Comparison of ENCODE assay signal across 8 cellular contexts in the genomic region with DNA sequence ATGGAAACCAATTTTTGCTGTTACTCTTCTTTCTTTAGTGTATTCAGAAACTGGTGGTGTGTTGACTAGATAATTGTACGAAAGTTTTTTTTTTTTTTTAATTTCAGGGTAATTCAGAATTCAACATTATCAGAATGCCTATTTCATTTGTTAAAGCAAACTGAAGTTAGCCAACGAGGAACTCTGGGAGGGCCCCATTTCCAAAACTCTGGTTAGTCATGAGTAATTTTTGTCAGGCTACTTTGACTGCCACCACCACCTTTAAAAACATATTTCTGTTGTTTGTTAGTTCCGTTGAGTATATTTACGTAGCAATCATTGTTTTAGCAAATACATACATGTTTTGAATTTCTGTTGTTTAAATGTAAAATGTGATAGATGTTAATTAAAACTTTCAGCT. TPM values are rescaled to one million over a fixed set of nuclear protein-coding genes. Genes with fewer than 3 reads are reported as not detected.
DNase-seq lines count a peak whose midpoint lies in the region; ATAC-seq and TF ChIP-seq lines count a peak whose summit lies in the region.

No MANE protein-coding gene starts in this region.

- 14% methylated on average over 4 of the region's 4 CpGs for WGBS in esophagus muscularis mucosa

- H3K4me3 Mint-ChIP-seq in progenitor cell of endocrine pancreas (ENCODE audit: low read depth), result peak overlapping the region; percentile 96

- ATAC-seq in RWPE2 (ENCODE audit: low read depth), result no peak
- no peak for ATAC-seq in GM19452 (IDR thresholded peaks at IDR 0.05; ENCODE audit: unreplicated experiment)
- no peak for ATAC-seq in GM21381 (IDR thresholded peaks at IDR 0.05; ENCODE audit: unreplicated experiment)
- ATAC-seq in HG03521 (IDR thresholded peaks at IDR 0.05; ENCODE audit: unreplicated experiment), result no peak

- H3K9me3 ChIP-seq in RWPE2 (ENCODE audit: severe bottlenecking) (no peaks in the 10 kb centered on the region), esophagus muscularis mucosa (no peaks in the 10 kb centered on the region)

- TF ChIP-seq EP300 in esophagus muscularis mucosa (IDR thresholded peaks at IDR 0.05), result no peak

- peaks cover 6% of the 10 kb centered on the region for H3K27me3 Mint-ChIP-seq in progenitor cell of endocrine pancreas

- no peaks in the 10 kb centered on the region for H3K27me3 ChIP-seq in RWPE2 (ENCODE audit: insufficient read depth, poor library complexity, severe bottlenecking)
- H3K27me3 ChIP-seq in esophagus muscularis mucosa, result no peaks in the 10 kb centered on the region

- DNase-seq in RWPE2 (ENCODE audit: low spot score) (no peak), esophagus muscularis mucosa (ENCODE audit: extremely low spot score) (no peak), progenitor cell of endocrine pancreas (ENCODE audit: low spot score, unreplicated experiment) (no peak), foreskin melanocyte (no peak)

- H3K27ac ChIP-seq in RWPE2 (ENCODE audit: poor library complexity, severe bottlenecking) (peak overlapping the region; percentile 10), esophagus muscularis mucosa (replicated peaks in 1 of 4) (peak overlapping the region in 3 of 4 donors; percentile 76 to 83 (median 77))

- peaks cover 7% of the 10 kb centered on the region for H3K9me3 Mint-ChIP-seq in progenitor cell of endocrine pancreas (ENCODE audit: low read depth)

- TF ChIP-seq POLR2A in esophagus muscularis mucosa (IDR thresholded peaks at IDR 0.05; ENCODE audit: low read depth), result no peak

- TF ChIP-seq CTCF in RWPE2 (IDR thresholded peaks at IDR 0.05; ENCODE audit: poor library complexity, severe bottlenecking) (no peak), esophagus muscularis mucosa (IDR thresholded peaks at IDR 0.05) (no peak), progenitor cell of endocrine pancreas (IDR thresholded peaks at IDR 0.05; ENCODE audit: unreplicated experiment) (no peak)

- peak overlapping the region; percentile 97 for H3K27ac Mint-ChIP-seq in progenitor cell of endocrine pancreas

- H3K4me1 ChIP-seq in RWPE2 (ENCODE audit: insufficient read depth, poor library complexity, severe bottlenecking), result peaks cover 8% of the 10 kb centered on the region
- peaks cover 35 to 47% (median 46%) of the 10 kb centered on the region in 4 donors for H3K4me1 ChIP-seq in esophagus muscularis mucosa

- H3K36me3 ChIP-seq in RWPE2 (ENCODE audit: low read depth), result peaks cover 34% of the 10 kb centered on the region
- peaks cover 0 to 26% (median 15%) of the 10 kb centered on the region in 4 donors for H3K36me3 ChIP-seq in esophagus muscularis mucosa

- intact Hi-C loops in esophagus muscularis mucosa (cut with DNase I), result loop anchor here (5.0 kb wide), 3 partner anchors 85 to 215 kb away; partner anchors contain the start of genes ZSCAN26 and ZSCAN9

- peaks cover 18% of the 10 kb centered on the region for H3K4me1 Mint-ChIP-seq in progenitor cell of endocrine pancreas (ENCODE audit: low read depth)

- H3K36me3 Mint-ChIP-seq in progenitor cell of endocrine pancreas (ENCODE audit: insufficient read depth), result peaks cover 32% of the 10 kb centered on the region

- peak overlapping the region; percentile 92; the same call in 1 of the 2 replicates for H3K4me3 ChIP-seq in GM08714 (ENCODE audit: low read length)
- peak overlapping the region; percentile 60 for H3K4me3 ChIP-seq in RWPE2 (ENCODE audit: severe bottlenecking)
- H3K4me3 ChIP-seq in esophagus muscularis mucosa, result peak overlapping the region; percentile 74 to 90 (median 82)

RNA-seq across cellular contexts. Expression of gene ZKSCAN8, which starts 0.8 kb away (rescaled TPM):
- total RNA-seq in esophagus muscularis mucosa (10 to 100 TPM; 18.7 to 21.7 (median 20.8) TPM), progenitor cell of endocrine pancreas (45.2 and 47.6 TPM in 2 replicates)

RNA-seq across cellular contexts. Expression of gene ZSCAN16, which starts 18.0 kb away (rescaled TPM):
- total RNA-seq in esophagus muscularis mucosa (1 to 10 TPM; 2.9 to 7.4 (median 3.4) TPM), progenitor cell of endocrine pancreas (19.6 and 20.2 TPM in 2 replicates)
